In the genomic region with DNA sequence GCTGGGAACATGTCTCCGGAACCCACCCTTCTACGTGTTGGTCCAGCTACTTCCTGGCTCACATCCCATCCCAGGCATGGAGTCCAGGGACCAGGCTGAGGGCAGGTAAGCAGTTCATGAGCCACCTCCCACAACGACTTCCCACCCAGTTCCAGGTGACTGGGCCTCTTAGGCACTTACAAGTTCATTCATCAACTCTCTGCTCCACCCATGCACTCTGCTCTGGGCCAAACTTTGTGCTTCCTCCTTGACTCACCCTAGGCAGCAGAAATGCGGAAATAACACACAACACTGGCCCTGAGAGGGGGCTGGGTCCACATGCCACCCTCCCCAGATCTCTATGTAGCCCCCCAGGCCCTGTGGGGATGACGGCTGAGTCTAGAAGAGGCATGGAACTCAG, we compare ENCODE assay signal across 1 cellular context.
TF ChIP-seq lines count a peak whose summit lies in the region.

No MANE protein-coding gene starts in this region.

TF ChIP-seq in H1, 55 proteins besides CTCF, POLR2A, EP300 and RAD21:
- no peak for TF ChIP-seq BCL11A (IDR thresholded peaks at IDR 0.05; ENCODE audit: low read depth in 2 of 2, low read length in 2 of 2)
- no peak for TF ChIP-seq PHF8 (conservative IDR thresholded peaks at IDR 0.05; ENCODE audit: low read depth, low read length)
- TF ChIP-seq, protein P1, sequence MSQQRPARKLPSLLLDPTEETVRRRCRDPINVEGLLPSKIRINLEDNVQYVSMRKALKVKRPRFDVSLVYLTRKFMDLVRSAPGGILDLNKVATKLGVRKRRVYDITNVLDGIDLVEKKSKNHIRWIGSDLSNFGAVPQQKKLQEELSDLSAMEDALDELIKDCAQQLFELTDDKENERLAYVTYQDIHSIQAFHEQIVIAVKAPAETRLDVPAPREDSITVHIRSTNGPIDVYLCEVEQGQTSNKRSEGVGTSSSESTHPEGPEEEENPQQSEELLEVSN (IDR thresholded peaks at IDR 0.05), result no peak
- TF ChIP-seq BACH1 (IDR thresholded peaks at IDR 0.05; ENCODE audit: low read length), result no peak
- TF ChIP-seq CTBP2 (IDR thresholded peaks at IDR 0.05; ENCODE audit: borderline replicate concordance, insufficient read depth, insufficient read length, low read length), result no peak
- no peak for TF ChIP-seq RNF2 (IDR thresholded peaks at IDR 0.05; ENCODE audit: borderline replicate concordance, low read depth, low read length, missing control alignments, poor library complexity, severe bottlenecking)
TF ChIP-seq in H1: peak in this region for 0.
